In the genomic region with DNA sequence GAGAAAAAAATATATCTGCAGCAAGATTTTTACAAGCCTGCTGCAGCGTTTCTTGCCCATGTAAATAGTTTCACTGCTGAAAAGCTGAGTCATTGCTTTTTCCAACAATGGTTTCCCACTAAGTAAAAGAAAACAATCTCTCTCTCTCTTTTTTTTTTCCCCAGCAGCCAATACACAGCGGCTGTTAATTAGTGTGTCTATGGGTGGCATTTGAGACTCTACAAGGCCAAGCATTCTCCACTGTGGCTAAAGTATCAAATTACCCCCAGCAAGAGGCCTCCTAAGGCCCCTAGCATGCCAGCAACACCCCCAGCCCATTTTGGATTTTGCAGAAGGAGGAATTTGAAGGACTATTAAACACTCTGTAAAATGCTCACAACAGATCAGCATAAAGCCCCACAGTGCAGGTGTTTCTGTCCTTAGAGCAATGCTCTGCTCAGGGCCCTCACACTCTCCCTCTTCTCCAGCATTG, we compare ENCODE assay signal across 11 cellular contexts.
A peak's percentile ranks its signal among the peaks of the same experiment; 100 is the strongest.
DNase-seq lines count a peak whose midpoint lies in the region; ATAC-seq and TF ChIP-seq lines count a peak whose summit lies in the region.
"Had no signal": no experiment of that assay in that cellular context is flagged by ENCODE, and none has a peak within 500 bp of the region (broad histone marks: within the 10 kb centered on the region; RNA-seq: fewer than 3 reads in every experiment).

No MANE protein-coding gene starts in this region.

- H3K27me3 Mint-ChIP-seq in stimulated activated naive B cell treated with anti-CD40 and anti-IgM and Interleukin-4, amounts not matched to agents 10 μg/mL and 1 μg/mL and 100 μg/mL, for 72 hours: no peaks in the 10 kb centered on the region

- TF ChIP-seq POLR2A in adrenal gland (IDR thresholded peaks at IDR 0.05): no peak

- intact Hi-C loops in adrenal gland (cut with DNase I): no loop called here

- no peak for TF ChIP-seq CTCF in astrocyte of the spinal cord (IDR thresholded peaks at IDR 0.05; ENCODE audit: low read depth, low read length)
- no peak for TF ChIP-seq CTCF in adrenal gland (IDR thresholded peaks at IDR 0.05)

- H3K27ac ChIP-seq in mesendoderm (ENCODE audit: low read depth, low read length) (peak overlapping the region; percentile 65), adrenal gland (no peak overlapping the region)
- H3K27ac ChIP-seq: thoracic aorta had no signal

- no peak for ATAC-seq in HG02840 (IDR thresholded peaks at IDR 0.05; ENCODE audit: low FRiP score, unreplicated experiment)
- no peak for ATAC-seq in stimulated activated naive B cell treated with anti-CD40 and anti-IgM and Interleukin-4, amounts not matched to agents 10 μg/mL and 1 μg/mL and 100 μg/mL, for 72 hours (replicated peaks)
- ATAC-seq: natural killer cell had no signal

- H3K36me3 Mint-ChIP-seq in stimulated activated naive B cell treated with anti-CD40 and anti-IgM and Interleukin-4, amounts not matched to agents 10 μg/mL and 1 μg/mL and 100 μg/mL, for 72 hours: no peaks in the 10 kb centered on the region
- H3K36me3 Mint-ChIP-seq: natural killer cell had no signal

- no peak overlapping the region for H4K5ac ChIP-seq in mesendoderm (ENCODE audit: low read length)

- H3K18ac ChIP-seq in mesendoderm (ENCODE audit: low read length): peak overlapping the region; percentile 60

- H3K4ac ChIP-seq in mesendoderm (ENCODE audit: low read depth, low read length): no peak overlapping the region

- H3K79me2 ChIP-seq in mesendoderm (ENCODE audit: control insufficient read depth, insufficient read depth, low read length): no peaks in the 10 kb centered on the region

- no CpG with 5 or more reads among the region's 2 CpGs for WGBS in mesendoderm (ENCODE audit: extremely low coverage, insufficient coverage, low lambda C conversion rate)
- WGBS in adrenal gland, 4 donors: 30 to 39% (median 35%) methylated on average over 2 of the region's 2 CpGs

- no peak overlapping the region for H4K8ac ChIP-seq in mesendoderm (ENCODE audit: low read depth, low read length)

- no peak overlapping the region for H3K9ac ChIP-seq in mesendoderm (ENCODE audit: low read length)

- H3K4me1 Mint-ChIP-seq in stimulated activated naive B cell treated with anti-CD40 and anti-IgM and Interleukin-4, amounts not matched to agents 10 μg/mL and 1 μg/mL and 100 μg/mL, for 72 hours: no peaks in the 10 kb centered on the region
- H3K4me1 Mint-ChIP-seq: natural killer cell had no signal

- H3K4me1 ChIP-seq in mesendoderm (ENCODE audit: control insufficient read depth, low read depth, low read length) (peaks cover 2% of the 10 kb centered on the region), adrenal gland (replicated peaks in 1 of 2) (no peaks in the 10 kb centered on the region)

- H3K9me3 Mint-ChIP-seq in stimulated activated naive B cell treated with anti-CD40 and anti-IgM and Interleukin-4, amounts not matched to agents 10 μg/mL and 1 μg/mL and 100 μg/mL, for 72 hours: peaks cover 0 to 2% of the 10 kb centered on the region in 2 donors

- no peaks in the 10 kb centered on the region for H3K27me3 ChIP-seq in mesendoderm (ENCODE audit: insufficient read depth, low read length, poor library complexity)
- no peaks in the 10 kb centered on the region for H3K27me3 ChIP-seq in adrenal gland

- no peak overlapping the region for H3K56ac ChIP-seq in mesendoderm (ENCODE audit: low read length)

- no peak overlapping the region for H2BK5ac ChIP-seq in mesendoderm (ENCODE audit: low read length)

- H3K4me3 ChIP-seq in astrocyte of the spinal cord (ENCODE audit: low read depth, low read length) (no peak overlapping the region), mesendoderm (ENCODE audit: low read length) (no peak overlapping the region), adrenal gland (no peak overlapping the region)
- H3K4me3 ChIP-seq: thoracic aorta had no signal

- no peaks in the 10 kb centered on the region for H3K9me3 ChIP-seq in adrenal gland (replicated peaks in 1 of 3)
- H3K9me3 ChIP-seq: thoracic aorta had no signal

- no peak overlapping the region for H3K4me3 Mint-ChIP-seq in stimulated activated naive B cell treated with anti-CD40 and anti-IgM and Interleukin-4, amounts not matched to agents 10 μg/mL and 1 μg/mL and 100 μg/mL, for 72 hours
- H3K4me3 Mint-ChIP-seq: natural killer cell; T-helper 1 cell treated with Interleukin-12 subunit alpha and Interleukin-12 subunit beta and Interleukin-4 antibody, amounts not matched to agents 30 μg/mL and 1 μg/mL, for 36 hours had no signal

- in situ Hi-C loops in astrocyte of the spinal cord (cut with HindIII; ENCODE audit: low sequenced_read_pairs): no loop called here

- DNase-seq in DMS153 treated with DMSO at 0.1 percent for 48 hours (lab: John Stamatoyannopoulos, UW; ENCODE audit: unreplicated experiment) (peak; percentile 81), NCI-H1417 treated with DMSO at 0.1 percent for 48 hours (lab: John Stamatoyannopoulos, UW) (peak; percentile 31), astrocyte of the spinal cord (ENCODE audit: low read depth, low spot score) (peak; percentile 81), mesendoderm (peak; percentile 91), adrenal gland (no peak), T-helper 2 cell (no peak)
- no peak for DNase-seq in stimulated activated naive B cell treated with anti-CD40 and anti-IgM and Interleukin-4, amounts not matched to agents 10 μg/mL and 1 μg/mL and 100 μg/mL, for 72 hours
- DNase-seq: natural killer cell had no signal

- H3K36me3 ChIP-seq in mesendoderm (ENCODE audit: control insufficient read depth, insufficient read depth, low read length) (no peaks in the 10 kb centered on the region), adrenal gland (replicated peaks in 1 of 2) (no peaks in the 10 kb centered on the region)
- H3K36me3 ChIP-seq: thoracic aorta had no signal

- H3K27ac Mint-ChIP-seq in stimulated activated naive B cell treated with anti-CD40 and anti-IgM and Interleukin-4, amounts not matched to agents 10 μg/mL and 1 μg/mL and 100 μg/mL, for 72 hours: no peak overlapping the region
- H3K27ac Mint-ChIP-seq: natural killer cell; T-helper 1 cell treated with Interleukin-12 subunit alpha and Interleukin-12 subunit beta and Interleukin-4 antibody, amounts not matched to agents 30 μg/mL and 1 μg/mL, for 36 hours had no signal

- H3K4me2 ChIP-seq in mesendoderm (ENCODE audit: low read length): no peak overlapping the region

- no peak overlapping the region for H2AK5ac ChIP-seq in mesendoderm (ENCODE audit: low read length)

- H3K79me1 ChIP-seq in mesendoderm (ENCODE audit: low read length): no peaks in the 10 kb centered on the region

- no peak overlapping the region for H2BK120ac ChIP-seq in mesendoderm (ENCODE audit: low read depth, low read length)

- no peak overlapping the region for H2BK15ac ChIP-seq in mesendoderm (replicated peaks; ENCODE audit: low read depth)

- no peak overlapping the region for H3K23ac ChIP-seq in mesendoderm (ENCODE audit: low read length)

Comparison
In these comparisons a context has a peak if more than half of its experiments do, and no peak if none do; other contexts are left out.
1. DNase-seq: peak in DMS153 treated with DMSO at 0.1 percent for 48 hours (single experiment), NCI-H1417 treated with DMSO at 0.1 percent for 48 hours (single experiment), astrocyte of the spinal cord (single experiment) and mesendoderm (single experiment); none in adrenal gland (0 of 7), stimulated activated naive B cell treated with anti-CD40 and anti-IgM and Interleukin-4, amounts not matched to agents 10 μg/mL and 1 μg/mL and 100 μg/mL, for 72 hours (single experiment) and T-helper 2 cell (0 of 5).